In genomic region chr1:86714159-86714558, GRCh38 we compare ENCODE assay signal across 14 cellular contexts. TPM values are rescaled to one million over a fixed set of nuclear protein-coding genes. Genes with fewer than 3 reads are reported as not detected.
DNase-seq lines count a peak whose midpoint lies in the region; ATAC-seq and TF ChIP-seq lines count a peak whose summit lies in the region.
"Had no signal": no experiment of that assay in that cellular context is flagged by ENCODE, and none has a peak within 500 bp of the region (broad histone marks: within the 10 kb centered on the region; RNA-seq: fewer than 3 reads in every experiment).

No MANE protein-coding gene starts in this region.

- ATAC-seq in Panc1 (peak; percentile 65; the same call in 1 of the 2 replicates), mucosa of descending colon (peak; percentile 59)

- H3K9me3 ChIP-seq in Panc1 (ENCODE audit: control insufficient read depth, insufficient read depth, low read depth, low read length): no peaks in the 10 kb centered on the region
- H3K9me3 ChIP-seq in mucosa of descending colon: no peaks in the 10 kb centered on the region
- H3K9me3 ChIP-seq: neutrophil had no signal

- no peak overlapping the region for H3K4me3 ChIP-seq in Panc1 (ENCODE audit: low read depth in 2 of 2, low read length in 2 of 2)
- no peak overlapping the region for H3K4me3 ChIP-seq in epithelial cell of esophagus (ENCODE audit: low read length)
- no peak overlapping the region for H3K4me3 ChIP-seq in mucosa of descending colon

- no peaks in the 10 kb centered on the region for H3K36me3 Mint-ChIP-seq in Calu3 (ENCODE audit: insufficient read depth, unreplicated experiment)
- peaks cover 6% of the 10 kb centered on the region for H3K36me3 Mint-ChIP-seq in mesothelial cell of epicardium

- no peak overlapping the region for H3K27ac ChIP-seq in Panc1 (ENCODE audit: low read length)
- H3K27ac ChIP-seq: neutrophil had no signal

- peaks cover 11% of the 10 kb centered on the region; the same call in 1 of the 2 replicates for H3K4me1 ChIP-seq in Panc1 (ENCODE audit: control insufficient read depth, insufficient read depth, low read length)
- H3K4me1 ChIP-seq in mucosa of descending colon (ENCODE audit: low read depth): peaks cover 18% of the 10 kb centered on the region

- POLR2A ChIA-PET in Panc1 (lab: Charles Lee): interaction anchor here (0.6 to 1.5 kb wide), 2 partner anchors 10 to 1294 kb away, joined by 3 to 5 read pairs; partner anchors contain the start of gene SH3GLB1

- BruUV-seq in Panc1 (replicated peaks; lab: Mats Ljungman, UMichigan): no TSS peak
- no TSS peak for BruUV-seq in Calu3 (replicated peaks; lab: Mats Ljungman, UMichigan)

- H3K4me1 Mint-ChIP-seq in Calu3 (ENCODE audit: low read depth, unreplicated experiment): peaks cover 17% of the 10 kb centered on the region
- peaks cover 7% of the 10 kb centered on the region for H3K4me1 Mint-ChIP-seq in mesothelial cell of epicardium

- DNase-seq in EL (peak; percentile 3), Panc1 (ENCODE audit: low read depth, low spot score) (no peak), epithelial cell of esophagus (ENCODE audit: low read depth) (peak; percentile 3), mucosa of descending colon (no peak), Calu3 (no peak), NAMALWA (ENCODE audit: low spot score) (no peak), mesothelial cell of epicardium (ENCODE audit: low spot score in 2 of 2, unreplicated experiment in 2 of 2) (no peak), COLO829 (ENCODE audit: low spot score) (no peak)
- DNase-seq: activated naive CD4-positive, alpha-beta T cell treated with anti-CD3 and anti-CD28 coated beads, Interleukin-2, amount 10 ng/mL, durations not matched to agents 7 days and 5 days; C1 segment of cervical spinal cord; KG1; NCI-H226; SIG-M5 had no signal

- in situ Hi-C loops in Panc1 (cut with HindIII; ENCODE audit: low pct_unique_long_range_greater_than_20kb, low sequenced_read_pairs): no loop called here

- H3K36me3 ChIP-seq in Panc1 (ENCODE audit: control insufficient read depth, insufficient read depth, low read length) (peaks cover 4% of the 10 kb centered on the region; the same call in 1 of the 2 replicates), mucosa of descending colon (ENCODE audit: low read depth) (no peaks in the 10 kb centered on the region)

- H3K4me3 Mint-ChIP-seq in Calu3 (ENCODE audit: low read depth, unreplicated experiment) (no peak overlapping the region), mesothelial cell of epicardium (no peak overlapping the region)
- H3K4me3 Mint-ChIP-seq: activated naive CD4-positive, alpha-beta T cell treated with anti-CD3 and anti-CD28 coated beads, Interleukin-2, amount 10 ng/mL, durations not matched to agents 7 days and 5 days had no signal

- intact Hi-C loops in Panc1 (cut with micrococcal nuclease; ENCODE audit: unreplicated experiment) (no loop called here), mucosa of descending colon (cut with DNase I, micrococcal nuclease) (no loop called here), Calu3 (cut with micrococcal nuclease; ENCODE audit: unreplicated experiment) (no loop called here)

- H3K27me3 Mint-ChIP-seq in Calu3 (ENCODE audit: unreplicated experiment): no peaks in the 10 kb centered on the region
- no peaks in the 10 kb centered on the region for H3K27me3 Mint-ChIP-seq in mesothelial cell of epicardium (ENCODE audit: low read depth)
- H3K27me3 Mint-ChIP-seq: activated naive CD4-positive, alpha-beta T cell treated with anti-CD3 and anti-CD28 coated beads, Interleukin-2, amount 10 ng/mL, durations not matched to agents 7 days and 5 days had no signal

- H3K27ac Mint-ChIP-seq in Calu3 (ENCODE audit: unreplicated experiment) (no peak overlapping the region), mesothelial cell of epicardium (no peak overlapping the region)
- H3K27ac Mint-ChIP-seq: activated naive CD4-positive, alpha-beta T cell treated with anti-CD3 and anti-CD28 coated beads, Interleukin-2, amount 10 ng/mL, durations not matched to agents 7 days and 5 days had no signal

- H3K9me3 Mint-ChIP-seq in Calu3 (ENCODE audit: low read depth, unreplicated experiment): no peaks in the 10 kb centered on the region
- H3K9me3 Mint-ChIP-seq in mesothelial cell of epicardium: no peaks in the 10 kb centered on the region
- H3K9me3 Mint-ChIP-seq: activated naive CD4-positive, alpha-beta T cell treated with anti-CD3 and anti-CD28 coated beads, Interleukin-2, amount 10 ng/mL, durations not matched to agents 7 days and 5 days had no signal

- CTCF ChIA-PET in Panc1 (lab: Charles Lee) (interaction anchor here (1.1 kb wide), 1 partner anchor 10 kb away, joined by 4 read pairs; the partner anchor contains the start of gene SH3GLB1), Calu3 (lab: Charles Lee) (interaction anchor here (0.7 to 4.3 kb wide), 2 partner anchors 10 to 35 kb away, joined by 5 to 24 read pairs; partner anchors contain the start of gene SH3GLB1)

- no peak for TF ChIP-seq CTCF in Panc1 (IDR thresholded peaks at IDR 0.05)
- TF ChIP-seq CTCF in epithelial cell of esophagus (IDR thresholded peaks at IDR 0.05; ENCODE audit: insufficient read depth, low read depth, low read length, missing control alignments): no peak
- no peak for TF ChIP-seq CTCF in mucosa of descending colon (IDR thresholded peaks at IDR 0.05)
- TF ChIP-seq CTCF in Calu3 (IDR thresholded peaks at IDR 0.05; ENCODE audit: unreplicated experiment): no peak
- TF ChIP-seq CTCF in mesothelial cell of epicardium (IDR thresholded peaks at IDR 0.05; ENCODE audit: unreplicated experiment): no peak

- no peaks in the 10 kb centered on the region for H3K27me3 ChIP-seq in Panc1 (ENCODE audit: control insufficient read depth, insufficient read depth, low read length)
- H3K27me3 ChIP-seq: neutrophil had no signal

RNA-seq across cellular contexts. Expression of gene SH3GLB1, which starts 9.8 kb away (rescaled TPM):
- total RNA-seq in Panc1 (2021; ENCODE audit: unreplicated experiment) (94.3 TPM), mucosa of descending colon (100 to 1,000 TPM; 109 to 114 (median 110) TPM), Calu3 (2022) (53.4 and 54.6 TPM in 2 replicates), mesothelial cell of epicardium (57.7 to 61.2 TPM (median 59.4 TPM) in 3 replicates)
- 53.3 TPM for polyA plus RNA-seq in Panc1 (2012; ENCODE audit: insufficient read length)

Comparison
In these comparisons a context has a peak if more than half of its experiments do, and no peak if none do; other contexts are left out.
1. DNase-seq: peak in EL (single experiment) and epithelial cell of esophagus (single experiment); none in Panc1 (single experiment), mucosa of descending colon (0 of 3), Calu3 (single experiment), NAMALWA (single experiment), mesothelial cell of epicardium (0 of 2) and COLO829 (single experiment).